Comparison of ENCODE assay signal across 1 cellular context in the genomic region with DNA sequence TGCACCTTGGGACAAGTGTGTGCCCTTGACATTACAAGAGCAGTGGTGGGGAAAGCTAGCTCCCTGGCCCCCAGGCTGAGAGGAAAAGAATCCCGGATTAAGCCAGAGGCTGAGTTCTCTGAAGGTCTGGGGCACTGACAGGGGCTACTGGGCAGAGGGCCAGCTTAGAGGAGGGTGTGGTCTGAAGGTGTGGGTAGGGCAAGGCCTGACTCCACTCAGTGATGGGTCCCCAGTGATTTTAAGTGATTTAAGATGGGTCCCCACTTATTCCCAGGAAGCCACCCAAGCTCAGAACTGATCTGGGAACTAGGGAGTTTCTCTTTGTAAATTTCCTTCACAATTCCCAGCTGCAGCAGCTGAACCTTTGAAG.
TF ChIP-seq lines count a peak whose summit lies in the region.

No MANE protein-coding gene starts in this region.

TF ChIP-seq in HepG2, 621 proteins besides CTCF, POLR2A, EP300 and RAD21 (continued from another document and continues in another):
- TF ChIP-seq ZMAT3 (CRISPR knock-in tag; conservative IDR thresholded peaks at IDR 0.05) (0 out of 2 replicates have a peak, but pooled peaks have one; percentile 47), ZFP36L1 (CRISPR knock-in tag; IDR thresholded peaks at IDR 0.05) (peak; percentile 80), MAFK (conservative IDR thresholded peaks at IDR 0.05 in 1 of 2, IDR thresholded peaks at IDR 0.05 in 1 of 2; ENCODE audit: low read length in 2 of 2) (no peak), NONO (IDR thresholded peaks at IDR 0.05) (no peak), NONO (CRISPR knock-in tag; conservative IDR thresholded peaks at IDR 0.05) (peak; percentile 45; the same call in 1 of the 2 replicates), SRF (IDR thresholded peaks at IDR 0.05; ENCODE audit: low read depth, low read length) (no peak), GZF1 (CRISPR knock-in tag; IDR thresholded peaks at IDR 0.05) (no peak), ZNF264 (CRISPR knock-in tag; IDR thresholded peaks at IDR 0.05) (no peak), FOXC1 (CRISPR knock-in tag; IDR thresholded peaks at IDR 0.05; ENCODE audit: borderline replicate concordance) (0 out of 2 replicates have a peak, but pooled peaks have one; percentile 9), ZNF619 (CRISPR knock-in tag; IDR thresholded peaks at IDR 0.05) (0 out of 2 replicates have a peak, but pooled peaks have one; percentile 1), ZNF770 (CRISPR knock-in tag; IDR thresholded peaks at IDR 0.05) (no peak), FLYWCH1 (CRISPR knock-in tag; IDR thresholded peaks at IDR 0.05) (0 out of 2 replicates have a peak, but pooled peaks have one; percentile 26), LCORL (IDR thresholded peaks at IDR 0.05) (no peak), LCORL (CRISPR knock-in tag; IDR thresholded peaks at IDR 0.05) (peak; percentile 36; the same call in 1 of the 2 replicates), ARID2 (CRISPR knock-in tag; IDR thresholded peaks at IDR 0.05; ENCODE audit: borderline replicate concordance) (no peak), WIZ (CRISPR knock-in tag; IDR thresholded peaks at IDR 0.05) (no peak), NCOA5 (CRISPR knock-in tag; IDR thresholded peaks at IDR 0.05) (no peak), ZMYM4 (CRISPR knock-in tag; IDR thresholded peaks at IDR 0.05) (peak; percentile 12; the same call in 1 of the 2 replicates), ZNF510 (CRISPR knock-in tag; IDR thresholded peaks at IDR 0.05; ENCODE audit: low read depth) (0 out of 2 replicates have a peak, but pooled peaks have one; percentile 65), MEIS1 (CRISPR knock-in tag; IDR thresholded peaks at IDR 0.05; ENCODE audit: borderline replicate concordance) (peak; percentile 77; the same call in 1 of the 2 replicates), SNAPC2 (CRISPR knock-in tag; IDR thresholded peaks at IDR 0.05) (no peak; the same call in 1 of the 2 replicates), ZNF362 (CRISPR knock-in tag; IDR thresholded peaks at IDR 0.05; ENCODE audit: borderline replicate concordance) (no peak), SP4 (CRISPR knock-in tag; IDR thresholded peaks at IDR 0.05) (no peak; the same call in 1 of the 2 replicates), ZNF790 (CRISPR knock-in tag; IDR thresholded peaks at IDR 0.05; ENCODE audit: borderline replicate concordance) (0 out of 2 replicates have a peak, but pooled peaks have one; percentile 1), POLR2G (IDR thresholded peaks at IDR 0.05; ENCODE audit: low read depth, low read length) (peak; percentile 51; the same call in 1 of the 2 replicates), PAWR (CRISPR knock-in tag; IDR thresholded peaks at IDR 0.05; ENCODE audit: borderline replicate concordance) (0 out of 2 replicates have a peak, but pooled peaks have one; percentile 45), ZFX (CRISPR knock-in tag; IDR thresholded peaks at IDR 0.05; ENCODE audit: low read depth) (0 out of 2 replicates have a peak, but pooled peaks have one; percentile 23), ZNF230 (CRISPR knock-in tag; IDR thresholded peaks at IDR 0.05) (0 out of 2 replicates have a peak, but pooled peaks have one; percentile 55), ZNF350 (CRISPR knock-in tag; IDR thresholded peaks at IDR 0.05; ENCODE audit: borderline replicate concordance, low read depth) (peak; percentile 40; the same call in 1 of the 2 replicates), ZNF782 (CRISPR knock-in tag; IDR thresholded peaks at IDR 0.05; ENCODE audit: borderline replicate concordance) (0 out of 2 replicates have a peak, but pooled peaks have one; percentile 37), MIER3 (CRISPR knock-in tag; IDR thresholded peaks at IDR 0.05; ENCODE audit: borderline replicate concordance) (0 out of 2 replicates have a peak, but pooled peaks have one; percentile 1), PAXIP1 (CRISPR knock-in tag; conservative IDR thresholded peaks at IDR 0.05) (0 out of 2 replicates have a peak, but pooled peaks have one; percentile 16), ZNF318 (CRISPR knock-in tag; IDR thresholded peaks at IDR 0.05) (0 out of 2 replicates have a peak, but pooled peaks have one; percentile 44)
- TF ChIP-seq, protein P1, sequence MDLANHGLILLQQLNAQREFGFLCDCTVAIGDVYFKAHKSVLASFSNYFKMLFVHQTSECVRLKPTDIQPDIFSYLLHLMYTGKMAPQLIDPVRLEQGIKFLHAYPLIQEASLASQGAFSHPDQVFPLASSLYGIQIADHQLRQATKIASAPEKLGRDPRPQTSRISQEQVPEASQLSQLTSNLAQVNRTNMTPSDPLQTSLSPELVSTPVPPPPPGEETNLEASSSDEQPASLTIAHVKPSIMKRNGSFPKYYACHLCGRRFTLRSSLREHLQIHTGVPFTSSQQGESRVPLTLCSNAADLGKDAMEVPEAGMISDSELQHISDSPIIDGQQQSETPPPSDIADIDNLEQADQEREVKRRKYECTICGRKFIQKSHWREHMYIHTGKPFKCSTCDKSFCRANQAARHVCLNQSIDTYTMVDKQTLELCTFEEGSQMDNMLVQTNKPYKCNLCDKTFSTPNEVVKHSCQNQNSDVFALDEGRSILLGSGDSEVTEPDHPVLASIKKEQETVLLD (CRISPR knock-in tag; IDR thresholded peaks at IDR 0.05; ENCODE audit: low read depth), result no peak
- TF ChIP-seq, protein P2, sequence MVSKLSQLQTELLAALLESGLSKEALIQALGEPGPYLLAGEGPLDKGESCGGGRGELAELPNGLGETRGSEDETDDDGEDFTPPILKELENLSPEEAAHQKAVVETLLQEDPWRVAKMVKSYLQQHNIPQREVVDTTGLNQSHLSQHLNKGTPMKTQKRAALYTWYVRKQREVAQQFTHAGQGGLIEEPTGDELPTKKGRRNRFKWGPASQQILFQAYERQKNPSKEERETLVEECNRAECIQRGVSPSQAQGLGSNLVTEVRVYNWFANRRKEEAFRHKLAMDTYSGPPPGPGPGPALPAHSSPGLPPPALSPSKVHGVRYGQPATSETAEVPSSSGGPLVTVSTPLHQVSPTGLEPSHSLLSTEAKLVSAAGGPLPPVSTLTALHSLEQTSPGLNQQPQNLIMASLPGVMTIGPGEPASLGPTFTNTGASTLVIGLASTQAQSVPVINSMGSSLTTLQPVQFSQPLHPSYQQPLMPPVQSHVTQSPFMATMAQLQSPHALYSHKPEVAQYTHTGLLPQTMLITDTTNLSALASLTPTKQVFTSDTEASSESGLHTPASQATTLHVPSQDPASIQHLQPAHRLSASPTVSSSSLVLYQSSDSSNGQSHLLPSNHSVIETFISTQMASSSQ (IDR thresholded peaks at IDR 0.05; ENCODE audit: low read depth), result no peak
- TF ChIP-seq, protein P2 (CRISPR knock-in tag; IDR thresholded peaks at IDR 0.05; ENCODE audit: borderline replicate concordance), result peak; percentile 46; the same call in 1 of the 2 replicates
